In the genomic region with DNA sequence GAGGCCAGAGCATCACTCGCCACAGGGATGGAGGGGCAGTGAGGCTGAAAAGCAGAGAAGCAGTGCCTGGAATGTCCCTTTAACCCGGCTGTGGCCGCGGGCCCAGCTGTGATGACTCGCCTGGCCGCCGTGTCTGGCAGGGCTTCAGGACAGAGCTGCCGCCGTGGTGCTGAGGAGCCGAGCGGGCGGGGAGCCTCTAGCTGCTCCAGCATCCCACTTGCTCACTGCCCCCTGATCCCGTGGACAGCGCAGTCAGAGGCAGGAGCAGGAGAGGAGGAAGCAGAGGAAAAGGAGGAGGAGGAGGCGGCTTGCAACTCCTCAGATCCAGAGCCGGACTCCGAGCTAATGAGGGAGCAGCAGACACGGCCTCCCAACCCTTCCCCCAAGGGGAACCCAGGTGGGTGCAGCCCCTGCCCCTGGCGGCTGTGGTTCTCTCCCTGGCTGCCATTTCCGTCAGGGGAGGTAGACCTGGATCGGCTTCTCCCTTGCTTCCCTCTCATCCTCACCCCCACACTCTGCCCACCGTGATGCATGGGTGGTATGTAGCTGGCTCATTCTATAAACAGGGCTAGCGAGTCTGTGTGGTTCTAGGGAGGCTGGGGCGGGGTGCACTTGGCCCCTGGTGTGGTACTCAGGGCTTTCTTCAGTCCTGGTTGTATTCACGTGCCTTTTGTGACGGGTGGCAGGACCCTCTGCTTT, we compare ENCODE assay signal across 9 cellular contexts.
DNase-seq lines count a peak whose midpoint lies in the region; ATAC-seq and TF ChIP-seq lines count a peak whose summit lies in the region.
"Had no signal": no experiment of that assay in that cellular context is flagged by ENCODE, and none has a peak within 500 bp of the region (broad histone marks: within the 10 kb centered on the region; RNA-seq: fewer than 3 reads in every experiment).

No MANE protein-coding gene starts in this region.

- DNase-seq in GM04504 (ENCODE audit: low read depth): peak; percentile 54
- DNase-seq in breast epithelium (ENCODE audit: low spot score in 2 of 2): peak; percentile 64
- peak; percentile 93 for DNase-seq in islet precursor cell
- no peak for DNase-seq in NCI-H2196 (lab: John Stamatoyannopoulos, UW; ENCODE audit: unreplicated experiment)
- no peak for DNase-seq in activated T-cell treated with anti-CD3 and anti-CD28 coated beads, Interleukin-2, amount 50 U/mL, for 72 hours
- DNase-seq: NCI-H524 had no signal

- H3K27ac ChIP-seq in breast epithelium (peak overlapping the region; percentile 45 to 93), skin epidermis (peak overlapping the region in 16 of 21 experiments; percentile 5 to 81 (median 58))

- intact Hi-C loops in breast epithelium (cut with DNase I; ENCODE audit: low total_unique reads): no loop called here

- H3K27ac Mint-ChIP-seq in activated T-cell treated with anti-CD3 and anti-CD28 coated beads, Interleukin-2, amount 50 U/mL, for 72 hours: no peak overlapping the region

- H3K36me3 Mint-ChIP-seq in activated T-cell treated with anti-CD3 and anti-CD28 coated beads, Interleukin-2, amount 50 U/mL, for 72 hours (ENCODE audit: insufficient read depth in 2 of 2): no peaks in the 10 kb centered on the region

- no peaks in the 10 kb centered on the region for H3K9me3 ChIP-seq in breast epithelium

- no peak overlapping the region for H3K4me3 Mint-ChIP-seq in activated T-cell treated with anti-CD3 and anti-CD28 coated beads, Interleukin-2, amount 50 U/mL, for 72 hours

- TF ChIP-seq CTCF in breast epithelium (IDR thresholded peaks at IDR 0.05): no peak

- no peak for TF ChIP-seq POLR2A in breast epithelium (IDR thresholded peaks at IDR 0.05)

- ATAC-seq in HG03378 (IDR thresholded peaks at IDR 0.05; ENCODE audit: unreplicated experiment) (no peak), GM21619 (IDR thresholded peaks at IDR 0.05; ENCODE audit: unreplicated experiment) (no peak)
- no peak for ATAC-seq in activated T-cell treated with anti-CD3 and anti-CD28 coated beads, Interleukin-2, amount 50 U/mL, for 72 hours (replicated peaks in 1 of 2)

- no peaks in the 10 kb centered on the region for H3K27me3 ChIP-seq in breast epithelium

- peaks cover 16 to 17% of the 10 kb centered on the region in 2 donors for H3K4me1 ChIP-seq in breast epithelium

- H3K9me3 Mint-ChIP-seq in activated T-cell treated with anti-CD3 and anti-CD28 coated beads, Interleukin-2, amount 50 U/mL, for 72 hours: no peaks in the 10 kb centered on the region

- H3K27me3 Mint-ChIP-seq in activated T-cell treated with anti-CD3 and anti-CD28 coated beads, Interleukin-2, amount 50 U/mL, for 72 hours (ENCODE audit: low read depth): no peaks in the 10 kb centered on the region

- H3K4me3 ChIP-seq in breast epithelium (peak overlapping the region; percentile 11 to 54 (median 23)), skin epidermis (peak overlapping the region in 3 of 7 experiments; percentile 4 to 12 (median 7))

- H3K4me1 Mint-ChIP-seq in activated T-cell treated with anti-CD3 and anti-CD28 coated beads, Interleukin-2, amount 50 U/mL, for 72 hours (ENCODE audit: low read depth): peaks cover 5% of the 10 kb centered on the region

- H3K36me3 ChIP-seq in breast epithelium: no peaks in the 10 kb centered on the region

Comparison
In these comparisons a context has a peak if more than half of its experiments do, and no peak if none do; other contexts are left out.
1. DNase-seq: peak in GM04504 (single experiment), breast epithelium (2 of 2) and islet precursor cell (single experiment); none in NCI-H2196 (single experiment) and activated T-cell treated with anti-CD3 and anti-CD28 coated beads, Interleukin-2, amount 50 U/mL, for 72 hours (0 of 2).